1 cellular context compared by ENCODE assay signal in genomic region chr6:37684801-37685200, GRCh38.
TF ChIP-seq lines count a peak whose summit lies in the region.

No MANE protein-coding gene starts in this region.

TF ChIP-seq in IMR-90, 13 proteins besides CTCF, POLR2A, EP300 and RAD21 (continued from another document):
- TF ChIP-seq ELK1 (IDR thresholded peaks at IDR 0.05; ENCODE audit: borderline replicate concordance, low read depth, low read length) (no peak), MAFK (IDR thresholded peaks at IDR 0.05; ENCODE audit: low read depth, low read length) (no peak), RCOR1 (IDR thresholded peaks at IDR 0.05; ENCODE audit: insufficient replicate concordance, low read length) (no peak)
